Comparison of ENCODE assay signal across 1 cellular context in the genomic region with DNA sequence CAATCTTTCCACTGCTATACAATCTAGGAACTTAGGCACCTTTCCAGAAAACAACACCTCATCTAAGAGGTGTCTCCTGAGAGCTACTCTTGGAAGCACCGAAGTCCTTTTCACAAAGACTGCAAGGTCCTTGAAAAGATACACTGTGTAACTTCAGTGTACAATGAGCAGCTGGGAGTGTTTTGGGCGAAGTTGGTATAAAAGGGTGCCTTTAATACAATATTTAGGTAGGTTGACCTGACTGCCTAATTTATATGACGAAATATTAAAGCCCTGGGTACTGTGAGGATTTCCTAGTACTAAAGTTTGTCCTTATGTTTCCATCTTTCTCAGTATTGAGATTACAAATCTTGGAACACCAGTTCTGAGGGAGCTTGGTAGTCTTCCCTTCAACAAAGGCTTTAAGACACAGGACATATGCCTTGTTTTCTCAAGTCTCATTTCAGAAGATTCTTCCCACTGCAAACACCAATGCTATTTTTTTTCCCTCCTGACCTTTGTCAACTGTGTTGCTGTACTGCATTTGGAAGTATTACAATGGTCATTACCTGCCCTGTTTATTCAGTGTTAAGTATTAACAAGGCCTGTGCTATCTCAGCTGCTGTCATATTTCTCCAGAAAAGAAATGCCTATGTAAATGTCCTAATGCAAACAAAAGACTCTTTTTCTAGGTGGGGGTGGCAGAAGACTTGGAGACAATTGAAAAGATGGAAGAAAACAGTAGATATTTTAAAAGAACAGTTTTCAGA.
TF ChIP-seq lines count a peak whose summit lies in the region.

No MANE protein-coding gene starts in this region.

TF ChIP-seq in HepG2, 621 proteins besides CTCF, POLR2A, EP300 and RAD21 (continued from another document and continues in another):
- TF ChIP-seq NAIF1 (CRISPR knock-in tag; IDR thresholded peaks at IDR 0.05; ENCODE audit: borderline replicate concordance) (no peak), LCORL (IDR thresholded peaks at IDR 0.05) (no peak), LCORL (CRISPR knock-in tag; IDR thresholded peaks at IDR 0.05) (peak; percentile 39; the same call in 1 of the 2 replicates), PRPF4 (IDR thresholded peaks at IDR 0.05; ENCODE audit: low read depth, low read length, poor library complexity, severe bottlenecking) (no peak), GATAD2A (CRISPR knock-in tag; IDR thresholded peaks at IDR 0.05) (peak; percentile 88), ETV5 (CRISPR knock-in tag; IDR thresholded peaks at IDR 0.05; ENCODE audit: borderline replicate concordance) (0 out of 2 replicates have a peak, but pooled peaks have one; percentile 17), ZNF460 (CRISPR knock-in tag; IDR thresholded peaks at IDR 0.05; ENCODE audit: borderline replicate concordance) (no peak), THAP11 (CRISPR knock-in tag; IDR thresholded peaks at IDR 0.05) (peak; percentile 33; the same call in 1 of the 2 replicates), ZBTB20 (CRISPR knock-in tag; IDR thresholded peaks at IDR 0.05; ENCODE audit: borderline replicate concordance, low read depth) (peak; percentile 60; the same call in 1 of the 2 replicates), TGIF2 (CRISPR knock-in tag; IDR thresholded peaks at IDR 0.05) (0 out of 2 replicates have a peak, but pooled peaks have one; percentile 51), SIX4 (CRISPR knock-in tag; IDR thresholded peaks at IDR 0.05) (peak; percentile 42; the same call in 1 of the 2 replicates), NFIC (IDR thresholded peaks at IDR 0.05; ENCODE audit: low read length) (peak; percentile 65; the same call in 1 of the 2 replicates), NFKBIZ (CRISPR knock-in tag; IDR thresholded peaks at IDR 0.05) (no peak; the same call in 1 of the 2 replicates), ZFP37 (CRISPR knock-in tag; IDR thresholded peaks at IDR 0.05; ENCODE audit: borderline replicate concordance) (0 out of 2 replicates have a peak, but pooled peaks have one; percentile 25), PHF21A (CRISPR knock-in tag; IDR thresholded peaks at IDR 0.05) (peak; percentile 43; the same call in 1 of the 2 replicates), HNF4G (IDR thresholded peaks at IDR 0.05; ENCODE audit: borderline replicate concordance, low read depth, low read length) (peak; percentile 58; the same call in 1 of the 2 replicates), HNF4G (CRISPR knock-in tag; IDR thresholded peaks at IDR 0.05; ENCODE audit: borderline replicate concordance, low read depth) (no peak), ZKSCAN8 (CRISPR knock-in tag; IDR thresholded peaks at IDR 0.05; ENCODE audit: borderline replicate concordance) (peak; percentile 62; the same call in 1 of the 2 replicates), FOXJ3 (CRISPR knock-in tag; IDR thresholded peaks at IDR 0.05; ENCODE audit: borderline replicate concordance) (peak; percentile 75; the same call in 1 of the 2 replicates), HMG20B (CRISPR knock-in tag; conservative IDR thresholded peaks at IDR 0.05) (0 out of 2 replicates have a peak, but pooled peaks have one; percentile 43), POGZ (CRISPR knock-in tag; IDR thresholded peaks at IDR 0.05) (0 out of 2 replicates have a peak, but pooled peaks have one; percentile 42), ZNF543 (CRISPR knock-in tag; IDR thresholded peaks at IDR 0.05) (peak; percentile 22; the same call in 1 of the 2 replicates), FOXA1 (IDR thresholded peaks at IDR 0.05) (peak; percentile 74), FOXA1 (CRISPR knock-in tag; IDR thresholded peaks at IDR 0.05) (peak; percentile 95), SP5 (CRISPR knock-in tag; IDR thresholded peaks at IDR 0.05; ENCODE audit: borderline replicate concordance, low read depth) (0 out of 2 replicates have a peak, but pooled peaks have one; percentile 18)
- TF ChIP-seq, protein P1, sequence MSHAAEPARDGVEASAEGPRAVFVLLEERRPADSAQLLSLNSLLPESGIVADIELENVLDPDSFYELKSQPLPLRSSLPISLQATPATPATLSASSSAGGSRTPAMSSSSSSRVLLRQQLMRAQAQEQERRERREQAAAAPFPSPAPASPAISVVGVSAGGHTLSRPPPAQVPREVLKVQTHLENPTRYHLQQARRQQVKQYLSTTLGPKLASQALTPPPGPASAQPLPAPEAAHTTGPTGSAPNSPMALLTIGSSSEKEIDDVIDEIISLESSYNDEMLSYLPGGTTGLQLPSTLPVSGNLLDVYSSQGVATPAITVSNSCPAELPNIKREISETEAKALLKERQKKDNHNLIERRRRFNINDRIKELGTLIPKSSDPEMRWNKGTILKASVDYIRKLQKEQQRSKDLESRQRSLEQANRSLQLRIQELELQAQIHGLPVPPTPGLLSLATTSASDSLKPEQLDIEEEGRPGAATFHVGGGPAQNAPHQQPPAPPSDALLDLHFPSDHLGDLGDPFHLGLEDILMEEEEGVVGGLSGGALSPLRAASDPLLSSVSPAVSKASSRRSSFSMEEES (CRISPR knock-in tag; IDR thresholded peaks at IDR 0.05), result 0 out of 2 replicates have a peak, but pooled peaks have one; percentile 30
- TF ChIP-seq, protein P2, sequence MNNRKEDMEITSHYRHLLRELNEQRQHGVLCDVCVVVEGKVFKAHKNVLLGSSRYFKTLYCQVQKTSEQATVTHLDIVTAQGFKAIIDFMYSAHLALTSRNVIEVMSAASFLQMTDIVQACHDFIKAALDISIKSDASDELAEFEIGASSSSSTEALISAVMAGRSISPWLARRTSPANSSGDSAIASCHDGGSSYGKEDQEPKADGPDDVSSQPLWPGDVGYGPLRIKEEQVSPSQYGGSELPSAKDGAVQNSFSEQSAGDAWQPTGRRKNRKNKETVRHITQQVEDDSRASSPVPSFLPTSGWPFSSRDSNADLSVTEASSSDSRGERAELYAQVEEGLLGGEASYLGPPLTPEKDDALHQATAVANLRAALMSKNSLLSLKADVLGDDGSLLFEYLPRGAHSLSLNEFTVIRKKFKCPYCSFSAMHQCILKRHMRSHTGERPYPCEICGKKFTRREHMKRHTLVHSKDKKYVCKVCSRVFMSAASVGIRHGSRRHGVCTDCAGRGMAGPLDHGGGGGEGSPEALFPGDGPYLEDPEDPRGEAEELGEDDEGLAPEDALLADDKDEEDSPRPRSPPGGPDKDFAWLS (CRISPR knock-in tag; IDR thresholded peaks at IDR 0.05; ENCODE audit: borderline replicate concordance), result no peak
- TF ChIP-seq, protein P3, sequence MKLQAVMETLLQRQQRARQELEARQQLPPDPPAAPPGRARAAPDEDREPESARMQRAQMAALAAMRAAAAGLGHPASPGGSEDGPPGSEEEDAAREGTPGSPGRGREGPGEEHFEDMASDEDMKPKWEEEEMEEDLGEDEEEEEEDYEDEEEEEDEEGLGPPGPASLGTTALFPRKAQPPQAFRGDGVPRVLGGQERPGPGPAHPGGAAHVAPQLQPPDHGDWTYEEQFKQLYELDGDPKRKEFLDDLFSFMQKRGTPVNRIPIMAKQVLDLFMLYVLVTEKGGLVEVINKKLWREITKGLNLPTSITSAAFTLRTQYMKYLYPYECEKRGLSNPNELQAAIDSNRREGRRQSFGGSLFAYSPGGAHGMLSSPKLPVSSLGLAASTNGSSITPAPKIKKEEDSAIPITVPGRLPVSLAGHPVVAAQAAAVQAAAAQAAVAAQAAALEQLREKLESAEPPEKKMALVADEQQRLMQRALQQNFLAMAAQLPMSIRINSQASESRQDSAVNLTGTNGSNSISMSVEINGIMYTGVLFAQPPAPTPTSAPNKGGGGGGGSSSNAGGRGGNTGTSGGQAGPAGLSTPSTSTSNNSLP (IDR thresholded peaks at IDR 0.05; ENCODE audit: low read depth, low read length), result peak; percentile 95
- TF ChIP-seq, protein P4, sequence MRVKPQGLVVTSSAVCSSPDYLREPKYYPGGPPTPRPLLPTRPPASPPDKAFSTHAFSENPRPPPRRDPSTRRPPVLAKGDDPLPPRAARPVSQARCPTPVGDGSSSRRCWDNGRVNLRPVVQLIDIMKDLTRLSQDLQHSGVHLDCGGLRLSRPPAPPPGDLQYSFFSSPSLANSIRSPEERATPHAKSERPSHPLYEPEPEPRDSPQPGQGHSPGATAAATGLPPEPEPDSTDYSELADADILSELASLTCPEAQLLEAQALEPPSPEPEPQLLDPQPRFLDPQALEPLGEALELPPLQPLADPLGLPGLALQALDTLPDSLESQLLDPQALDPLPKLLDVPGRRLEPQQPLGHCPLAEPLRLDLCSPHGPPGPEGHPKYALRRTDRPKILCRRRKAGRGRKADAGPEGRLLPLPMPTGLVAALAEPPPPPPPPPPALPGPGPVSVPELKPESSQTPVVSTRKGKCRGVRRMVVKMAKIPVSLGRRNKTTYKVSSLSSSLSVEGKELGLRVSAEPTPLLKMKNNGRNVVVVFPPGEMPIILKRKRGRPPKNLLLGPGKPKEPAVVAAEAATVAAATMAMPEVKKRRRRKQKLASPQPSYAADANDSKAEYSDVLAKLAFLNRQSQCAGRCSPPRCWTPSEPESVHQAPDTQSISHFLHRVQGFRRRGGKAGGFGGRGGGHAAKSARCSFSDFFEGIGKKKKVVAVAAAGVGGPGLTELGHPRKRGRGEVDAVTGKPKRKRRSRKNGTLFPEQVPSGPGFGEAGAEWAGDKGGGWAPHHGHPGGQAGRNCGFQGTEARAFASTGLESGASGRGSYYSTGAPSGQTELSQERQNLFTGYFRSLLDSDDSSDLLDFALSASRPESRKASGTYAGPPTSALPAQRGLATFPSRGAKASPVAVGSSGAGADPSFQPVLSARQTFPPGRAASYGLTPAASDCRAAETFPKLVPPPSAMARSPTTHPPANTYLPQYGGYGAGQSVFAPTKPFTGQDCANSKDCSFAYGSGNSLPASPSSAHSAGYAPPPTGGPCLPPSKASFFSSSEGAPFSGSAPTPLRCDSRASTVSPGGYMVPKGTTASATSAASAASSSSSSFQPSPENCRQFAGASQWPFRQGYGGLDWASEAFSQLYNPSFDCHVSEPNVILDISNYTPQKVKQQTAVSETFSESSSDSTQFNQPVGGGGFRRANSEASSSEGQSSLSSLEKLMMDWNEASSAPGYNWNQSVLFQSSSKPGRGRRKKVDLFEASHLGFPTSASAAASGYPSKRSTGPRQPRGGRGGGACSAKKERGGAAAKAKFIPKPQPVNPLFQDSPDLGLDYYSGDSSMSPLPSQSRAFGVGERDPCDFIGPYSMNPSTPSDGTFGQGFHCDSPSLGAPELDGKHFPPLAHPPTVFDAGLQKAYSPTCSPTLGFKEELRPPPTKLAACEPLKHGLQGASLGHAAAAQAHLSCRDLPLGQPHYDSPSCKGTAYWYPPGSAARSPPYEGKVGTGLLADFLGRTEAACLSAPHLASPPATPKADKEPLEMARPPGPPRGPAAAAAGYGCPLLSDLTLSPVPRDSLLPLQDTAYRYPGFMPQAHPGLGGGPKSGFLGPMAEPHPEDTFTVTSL (CRISPR knock-in tag; IDR thresholded peaks at IDR 0.05; ENCODE audit: borderline replicate concordance), result peak; percentile 93
- TF ChIP-seq, protein P5, sequence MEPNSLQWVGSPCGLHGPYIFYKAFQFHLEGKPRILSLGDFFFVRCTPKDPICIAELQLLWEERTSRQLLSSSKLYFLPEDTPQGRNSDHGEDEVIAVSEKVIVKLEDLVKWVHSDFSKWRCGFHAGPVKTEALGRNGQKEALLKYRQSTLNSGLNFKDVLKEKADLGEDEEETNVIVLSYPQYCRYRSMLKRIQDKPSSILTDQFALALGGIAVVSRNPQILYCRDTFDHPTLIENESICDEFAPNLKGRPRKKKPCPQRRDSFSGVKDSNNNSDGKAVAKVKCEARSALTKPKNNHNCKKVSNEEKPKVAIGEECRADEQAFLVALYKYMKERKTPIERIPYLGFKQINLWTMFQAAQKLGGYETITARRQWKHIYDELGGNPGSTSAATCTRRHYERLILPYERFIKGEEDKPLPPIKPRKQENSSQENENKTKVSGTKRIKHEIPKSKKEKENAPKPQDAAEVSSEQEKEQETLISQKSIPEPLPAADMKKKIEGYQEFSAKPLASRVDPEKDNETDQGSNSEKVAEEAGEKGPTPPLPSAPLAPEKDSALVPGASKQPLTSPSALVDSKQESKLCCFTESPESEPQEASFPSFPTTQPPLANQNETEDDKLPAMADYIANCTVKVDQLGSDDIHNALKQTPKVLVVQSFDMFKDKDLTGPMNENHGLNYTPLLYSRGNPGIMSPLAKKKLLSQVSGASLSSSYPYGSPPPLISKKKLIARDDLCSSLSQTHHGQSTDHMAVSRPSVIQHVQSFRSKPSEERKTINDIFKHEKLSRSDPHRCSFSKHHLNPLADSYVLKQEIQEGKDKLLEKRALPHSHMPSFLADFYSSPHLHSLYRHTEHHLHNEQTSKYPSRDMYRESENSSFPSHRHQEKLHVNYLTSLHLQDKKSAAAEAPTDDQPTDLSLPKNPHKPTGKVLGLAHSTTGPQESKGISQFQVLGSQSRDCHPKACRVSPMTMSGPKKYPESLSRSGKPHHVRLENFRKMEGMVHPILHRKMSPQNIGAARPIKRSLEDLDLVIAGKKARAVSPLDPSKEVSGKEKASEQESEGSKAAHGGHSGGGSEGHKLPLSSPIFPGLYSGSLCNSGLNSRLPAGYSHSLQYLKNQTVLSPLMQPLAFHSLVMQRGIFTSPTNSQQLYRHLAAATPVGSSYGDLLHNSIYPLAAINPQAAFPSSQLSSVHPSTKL (CRISPR knock-in tag; IDR thresholded peaks at IDR 0.05), result peak; percentile 95
- TF ChIP-seq, protein P6, sequence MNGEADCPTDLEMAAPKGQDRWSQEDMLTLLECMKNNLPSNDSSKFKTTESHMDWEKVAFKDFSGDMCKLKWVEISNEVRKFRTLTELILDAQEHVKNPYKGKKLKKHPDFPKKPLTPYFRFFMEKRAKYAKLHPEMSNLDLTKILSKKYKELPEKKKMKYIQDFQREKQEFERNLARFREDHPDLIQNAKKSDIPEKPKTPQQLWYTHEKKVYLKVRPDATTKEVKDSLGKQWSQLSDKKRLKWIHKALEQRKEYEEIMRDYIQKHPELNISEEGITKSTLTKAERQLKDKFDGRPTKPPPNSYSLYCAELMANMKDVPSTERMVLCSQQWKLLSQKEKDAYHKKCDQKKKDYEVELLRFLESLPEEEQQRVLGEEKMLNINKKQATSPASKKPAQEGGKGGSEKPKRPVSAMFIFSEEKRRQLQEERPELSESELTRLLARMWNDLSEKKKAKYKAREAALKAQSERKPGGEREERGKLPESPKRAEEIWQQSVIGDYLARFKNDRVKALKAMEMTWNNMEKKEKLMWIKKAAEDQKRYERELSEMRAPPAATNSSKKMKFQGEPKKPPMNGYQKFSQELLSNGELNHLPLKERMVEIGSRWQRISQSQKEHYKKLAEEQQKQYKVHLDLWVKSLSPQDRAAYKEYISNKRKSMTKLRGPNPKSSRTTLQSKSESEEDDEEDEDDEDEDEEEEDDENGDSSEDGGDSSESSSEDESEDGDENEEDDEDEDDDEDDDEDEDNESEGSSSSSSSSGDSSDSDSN (CRISPR knock-in tag; IDR thresholded peaks at IDR 0.05), result no peak
- TF ChIP-seq, protein P7, sequence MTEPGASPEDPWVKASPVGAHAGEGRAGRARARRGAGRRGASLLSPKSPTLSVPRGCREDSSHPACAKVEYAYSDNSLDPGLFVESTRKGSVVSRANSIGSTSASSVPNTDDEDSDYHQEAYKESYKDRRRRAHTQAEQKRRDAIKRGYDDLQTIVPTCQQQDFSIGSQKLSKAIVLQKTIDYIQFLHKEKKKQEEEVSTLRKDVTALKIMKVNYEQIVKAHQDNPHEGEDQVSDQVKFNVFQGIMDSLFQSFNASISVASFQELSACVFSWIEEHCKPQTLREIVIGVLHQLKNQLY (CRISPR knock-in tag; IDR thresholded peaks at IDR 0.05), result peak; percentile 15; the same call in 1 of the 2 replicates
